7 cellular contexts compared by ENCODE assay signal in genomic region chr12:51443573-51443972, GRCh38.
"Had no signal": no experiment of that assay in that cellular context is flagged by ENCODE, and none has a peak within 500 bp of the region (broad histone marks: within the 10 kb centered on the region; RNA-seq: fewer than 3 reads in every experiment).

No MANE protein-coding gene starts in this region.

- FAIRE-seq: HepG2 had no signal

- DNase-seq: GM23248, GOT3, H7, HFFc6 had no signal

- H3K27ac ChIP-seq: GM23248, HL-60 had no signal

- H3K4me3 ChIP-seq: GM23248, HAP-1 had no signal
